Comparison of ENCODE assay signal across 26 cellular contexts in genomic region chrX:46294234-46294633, GRCh38.
DNase-seq lines count a peak whose midpoint lies in the region; ATAC-seq and TF ChIP-seq lines count a peak whose summit lies in the region.
"Had no signal": no experiment of that assay in that cellular context is flagged by ENCODE, and none has a peak within 500 bp of the region (broad histone marks: within the 10 kb centered on the region; RNA-seq: fewer than 3 reads in every experiment).

No MANE protein-coding gene starts in this region.

- no peak for ATAC-seq in Right ventricle myocardium inferior
- ATAC-seq in HG03196 (IDR thresholded peaks at IDR 0.05; ENCODE audit: unreplicated experiment): no peak
- ATAC-seq: heart right ventricle, left ventricle myocardium superior, mucosa of descending colon, sciatic nerve had no signal

- in situ Hi-C loops in brain microvascular endothelial cell (cut with HindIII; ENCODE audit: low pct_ligation_motif_present, low sequenced_read_pairs): no loop called here

- H3K4me3 ChIP-seq in BJ (ENCODE audit: low read depth, low read length): no peak overlapping the region
- no peak overlapping the region for H3K4me3 ChIP-seq in brain microvascular endothelial cell (ENCODE audit: low read depth, low read length)
- H3K4me3 ChIP-seq: heart right ventricle, mucosa of descending colon, SJCRH30, stomach had no signal

- H3K27me3 ChIP-seq in BJ (ENCODE audit: control insufficient read depth, insufficient read depth, low read length): 0 out of 2 replicates have a peak, but pooled peaks cover 2% of the 10 kb centered on the region
- H3K27me3 ChIP-seq in brain microvascular endothelial cell (replicated peaks): no peaks in the 10 kb centered on the region
- H3K27me3 ChIP-seq: SJCRH30, stomach had no signal

- TF ChIP-seq CTCF in BJ (IDR thresholded peaks at IDR 0.05; ENCODE audit: insufficient read depth, low read depth, low read length) (no peak), brain microvascular endothelial cell (IDR thresholded peaks at IDR 0.05; ENCODE audit: low read depth, low read length, missing control alignments) (no peak)

- POLR2A ChIA-PET in BJ (lab: Charles Lee): no interaction called here

- peak; percentile 34 for DNase-seq in BJ (ENCODE audit: low read depth)
- peak; percentile 91 for DNase-seq in M059J (ENCODE audit: low read depth)
- DNase-seq in brain microvascular endothelial cell: peak; percentile 3
- peak; percentile 65 for DNase-seq in myocyte (ENCODE audit: low read depth)
- DNase-seq in Right ventricle myocardium inferior (ENCODE audit: missing footprints): no peak
- no peak for DNase-seq in activated CD4-positive, alpha-beta T cell treated with anti-CD3 and anti-CD28 coated beads, Interleukin-2, amount 50 U/mL, for 4 hours
- DNase-seq in midbrain (lab: John Stamatoyannopoulos, UW): no peak
- DNase-seq: activated CD4-positive, alpha-beta T cell treated with anti-CD3 and anti-CD28 coated beads, Interleukin-2, amount 50 U/mL, for 1 hour; activated CD8-positive, alpha-beta memory T cell treated with anti-CD3 and anti-CD28 coated beads, Interleukin-2, amount 50 U/mL, for 4 hours; activated naive CD8-positive, alpha-beta T cell treated with anti-CD3 and anti-CD28 coated beads, Interleukin-2, amount 10 ng/mL, durations not matched to agents 7 days and 5 days; CD8-positive, alpha-beta memory T cell; cortex of kidney; DMS53; endodermal cell; heart right ventricle; left ventricle myocardium superior; mucosa of descending colon; NCI-H187 treated with DMSO at 0.1 percent for 48 hours; NCI-H774; OCI-M1; SJCRH30; stimulated activated CD4-positive, alpha-beta T cell treated with anti-CD3 and anti-CD28 coated beads, Interleukin-15, amount 100 ng/mL, for 24 hours; stomach had no signal

- H3K36me3 ChIP-seq in BJ (ENCODE audit: control insufficient read depth, insufficient read depth, low read length): no peaks in the 10 kb centered on the region
- no peaks in the 10 kb centered on the region for H3K36me3 ChIP-seq in brain microvascular endothelial cell (replicated peaks)
- H3K36me3 ChIP-seq: heart right ventricle, SJCRH30, stomach had no signal

- CTCF ChIA-PET in BJ (lab: Yijun Ruan, JAX): no interaction called here

- H3K27ac ChIP-seq in brain microvascular endothelial cell: no peak overlapping the region
- H3K27ac ChIP-seq: heart right ventricle, SJCRH30, stomach, VCaP had no signal

- intact Hi-C loops in Right ventricle myocardium inferior (cut with DNase I): no loop called here

Comparison
In these comparisons a context has a peak if more than half of its experiments do, and no peak if none do; other contexts are left out.
1. DNase-seq: peak in BJ (single experiment), M059J (single experiment), brain microvascular endothelial cell (single experiment) and myocyte (single experiment); none in Right ventricle myocardium inferior (single experiment), activated CD4-positive, alpha-beta T cell treated with anti-CD3 and anti-CD28 coated beads, Interleukin-2, amount 50 U/mL, for 4 hours (0 of 2) and midbrain (single experiment).